ENCODE assay signal across 15 cellular contexts in the genomic region with DNA sequence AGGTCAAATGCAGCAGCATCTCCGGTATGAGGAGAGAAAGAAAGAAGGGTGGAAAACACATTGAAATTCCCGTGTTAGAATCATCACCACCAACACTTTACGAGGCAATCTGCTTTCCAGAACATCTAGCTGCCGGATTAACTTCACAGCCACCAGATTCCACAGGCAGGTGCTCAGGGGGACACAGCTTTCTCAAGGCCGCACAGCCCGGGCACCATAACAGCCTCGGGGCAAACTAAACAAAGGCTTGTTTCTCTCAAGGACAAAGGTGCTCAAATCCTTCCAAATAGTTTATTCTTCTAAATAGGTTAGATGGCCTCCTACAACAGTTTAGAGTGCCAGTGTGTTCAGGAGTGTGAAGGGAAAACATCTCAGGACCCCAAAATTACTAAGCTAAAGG.
DNase-seq lines count a peak whose midpoint lies in the region; ATAC-seq and TF ChIP-seq lines count a peak whose summit lies in the region.
"Had no signal": no experiment of that assay in that cellular context is flagged by ENCODE, and none has a peak within 500 bp of the region (broad histone marks: within the 10 kb centered on the region; RNA-seq: fewer than 3 reads in every experiment).

No MANE protein-coding gene starts in this region.

- no peak for ATAC-seq in natural killer cell treated with Interleukin-12 subunit alpha and Interleukin-12 subunit beta and Interleukin-15 and Interleukin-18, amount 100 ng/mL, for 72 hours
- ATAC-seq in natural killer cell (no peak), WTC11 (no peak), HG02610 (IDR thresholded peaks at IDR 0.05; ENCODE audit: unreplicated experiment) (no peak), GM18519 (IDR thresholded peaks at IDR 0.05; ENCODE audit: low FRiP score, unreplicated experiment) (no peak)
- ATAC-seq: Panc1 had no signal

- POLR2A ChIA-PET in WTC11 (lab: Charles Lee) = no interaction called here

- H3K4me1 Mint-ChIP-seq in natural killer cell treated with Interleukin-12 subunit alpha and Interleukin-12 subunit beta and Interleukin-15 and Interleukin-18, amount 100 ng/mL, for 72 hours (ENCODE audit: low read depth in 2 of 2) = no peaks in the 10 kb centered on the region
- H3K4me1 Mint-ChIP-seq in natural killer cell (no peaks in the 10 kb centered on the region), WTC11 (peaks cover 12% of the 10 kb centered on the region), mesothelial cell of epicardium (peaks cover 9% of the 10 kb centered on the region)
- H3K4me1 Mint-ChIP-seq: CD4-positive, CD25-positive, alpha-beta regulatory T cell had no signal

- no peak overlapping the region for H3K27ac Mint-ChIP-seq in natural killer cell treated with Interleukin-12 subunit alpha and Interleukin-12 subunit beta and Interleukin-15 and Interleukin-18, amount 100 ng/mL, for 72 hours
- no peak overlapping the region for H3K27ac Mint-ChIP-seq in natural killer cell
- H3K27ac Mint-ChIP-seq in WTC11 = peak overlapping the region; percentile 66; the same call in 1 of the 2 replicates
- H3K27ac Mint-ChIP-seq in mesothelial cell of epicardium = peak overlapping the region; percentile 11
- H3K27ac Mint-ChIP-seq: CD4-positive, CD25-positive, alpha-beta regulatory T cell had no signal

- no peak for TF ChIP-seq CTCF in natural killer cell (IDR thresholded peaks at IDR 0.05)
- TF ChIP-seq CTCF in WTC11 (IDR thresholded peaks at IDR 0.05) = no peak
- TF ChIP-seq CTCF in mesothelial cell of epicardium (IDR thresholded peaks at IDR 0.05; ENCODE audit: unreplicated experiment) = no peak

- H3K27me3 Mint-ChIP-seq in natural killer cell treated with Interleukin-12 subunit alpha and Interleukin-12 subunit beta and Interleukin-15 and Interleukin-18, amount 100 ng/mL, for 72 hours = peaks cover 20 to 32% of the 10 kb centered on the region in 2 donors
- H3K27me3 Mint-ChIP-seq in natural killer cell (ENCODE audit: low read depth in 2 of 2) = peaks cover 22 to 23% of the 10 kb centered on the region in 2 donors
- no peaks in the 10 kb centered on the region for H3K27me3 Mint-ChIP-seq in WTC11 (ENCODE audit: low read depth)
- no peaks in the 10 kb centered on the region for H3K27me3 Mint-ChIP-seq in mesothelial cell of epicardium (ENCODE audit: low read depth)
- H3K27me3 Mint-ChIP-seq: CD4-positive, CD25-positive, alpha-beta regulatory T cell had no signal

- peak; percentile 6 for DNase-seq in natural killer cell treated with Interleukin-12 subunit alpha and Interleukin-12 subunit beta and Interleukin-15 and Interleukin-18, amount 100 ng/mL, for 72 hours (ENCODE audit: low spot score)
- DNase-seq in natural killer cell = no peak
- no peak for DNase-seq in WTC11 (ENCODE audit: low spot score)
- DNase-seq in mesothelial cell of epicardium (ENCODE audit: low spot score in 2 of 2, unreplicated experiment in 2 of 2) = no peak
- no peak for DNase-seq in NCI-H748 (lab: John Stamatoyannopoulos, UW; ENCODE audit: unreplicated experiment)
- DNase-seq: Calu3; CD4-positive, CD25-positive, alpha-beta regulatory T cell; IMR-90; MG63; NCI-H1092; NCI-H187 treated with DMSO at 0.1 percent for 48 hours; NCI-H510A treated with DMSO at 0.1 percent for 48 hours had no signal

- no peaks in the 10 kb centered on the region for H3K9me3 Mint-ChIP-seq in natural killer cell treated with Interleukin-12 subunit alpha and Interleukin-12 subunit beta and Interleukin-15 and Interleukin-18, amount 100 ng/mL, for 72 hours
- H3K9me3 Mint-ChIP-seq in natural killer cell (no peaks in the 10 kb centered on the region), WTC11 (no peaks in the 10 kb centered on the region), mesothelial cell of epicardium (no peaks in the 10 kb centered on the region)
- H3K9me3 Mint-ChIP-seq: CD4-positive, CD25-positive, alpha-beta regulatory T cell had no signal

- H3K4me3 Mint-ChIP-seq in natural killer cell treated with Interleukin-12 subunit alpha and Interleukin-12 subunit beta and Interleukin-15 and Interleukin-18, amount 100 ng/mL, for 72 hours = no peak overlapping the region
- no peak overlapping the region for H3K4me3 Mint-ChIP-seq in natural killer cell
- no peak overlapping the region for H3K4me3 Mint-ChIP-seq in WTC11
- no peak overlapping the region for H3K4me3 Mint-ChIP-seq in mesothelial cell of epicardium
- H3K4me3 Mint-ChIP-seq: CD4-positive, CD25-positive, alpha-beta regulatory T cell had no signal

- intact Hi-C loops in natural killer cell (cut with micrococcal nuclease) = no loop called here

- no peaks in the 10 kb centered on the region for H3K36me3 Mint-ChIP-seq in natural killer cell treated with Interleukin-12 subunit alpha and Interleukin-12 subunit beta and Interleukin-15 and Interleukin-18, amount 100 ng/mL, for 72 hours
- H3K36me3 Mint-ChIP-seq in natural killer cell (no peaks in the 10 kb centered on the region), WTC11 (no peaks in the 10 kb centered on the region), mesothelial cell of epicardium (no peaks in the 10 kb centered on the region)
- H3K36me3 Mint-ChIP-seq: CD4-positive, CD25-positive, alpha-beta regulatory T cell had no signal

- CTCF ChIA-PET in WTC11 (lab: Charles Lee) = interaction anchor here (1.0 kb wide), 1 partner anchor 22 kb away, joined by 4 read pairs; no protein-coding TSS in a partner anchor

TF ChIP-seq in WTC11, 78 proteins besides CTCF, POLR2A, EP300 and RAD21:
- TF ChIP-seq, protein P1, sequence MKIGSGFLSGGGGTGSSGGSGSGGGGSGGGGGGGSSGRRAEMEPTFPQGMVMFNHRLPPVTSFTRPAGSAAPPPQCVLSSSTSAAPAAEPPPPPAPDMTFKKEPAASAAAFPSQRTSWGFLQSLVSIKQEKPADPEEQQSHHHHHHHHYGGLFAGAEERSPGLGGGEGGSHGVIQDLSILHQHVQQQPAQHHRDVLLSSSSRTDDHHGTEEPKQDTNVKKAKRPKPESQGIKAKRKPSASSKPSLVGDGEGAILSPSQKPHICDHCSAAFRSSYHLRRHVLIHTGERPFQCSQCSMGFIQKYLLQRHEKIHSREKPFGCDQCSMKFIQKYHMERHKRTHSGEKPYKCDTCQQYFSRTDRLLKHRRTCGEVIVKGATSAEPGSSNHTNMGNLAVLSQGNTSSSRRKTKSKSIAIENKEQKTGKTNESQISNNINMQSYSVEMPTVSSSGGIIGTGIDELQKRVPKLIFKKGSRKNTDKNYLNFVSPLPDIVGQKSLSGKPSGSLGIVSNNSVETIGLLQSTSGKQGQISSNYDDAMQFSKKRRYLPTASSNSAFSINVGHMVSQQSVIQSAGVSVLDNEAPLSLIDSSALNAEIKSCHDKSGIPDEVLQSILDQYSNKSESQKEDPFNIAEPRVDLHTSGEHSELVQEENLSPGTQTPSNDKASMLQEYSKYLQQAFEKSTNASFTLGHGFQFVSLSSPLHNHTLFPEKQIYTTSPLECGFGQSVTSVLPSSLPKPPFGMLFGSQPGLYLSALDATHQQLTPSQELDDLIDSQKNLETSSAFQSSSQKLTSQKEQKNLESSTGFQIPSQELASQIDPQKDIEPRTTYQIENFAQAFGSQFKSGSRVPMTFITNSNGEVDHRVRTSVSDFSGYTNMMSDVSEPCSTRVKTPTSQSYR (CRISPR knock-in tag; IDR thresholded peaks at IDR 0.05) = no peak
- no peak for TF ChIP-seq GRHL2 (CRISPR knock-in tag; IDR thresholded peaks at IDR 0.05; ENCODE audit: insufficient replicate concordance, severe bottlenecking)
- TF ChIP-seq MYBL2 (CRISPR knock-in tag; IDR thresholded peaks at IDR 0.05) = no peak
- TF ChIP-seq ZNF396 (CRISPR knock-in tag; IDR thresholded peaks at IDR 0.05; ENCODE audit: borderline replicate concordance) = no peak
- TF ChIP-seq, protein P2, sequence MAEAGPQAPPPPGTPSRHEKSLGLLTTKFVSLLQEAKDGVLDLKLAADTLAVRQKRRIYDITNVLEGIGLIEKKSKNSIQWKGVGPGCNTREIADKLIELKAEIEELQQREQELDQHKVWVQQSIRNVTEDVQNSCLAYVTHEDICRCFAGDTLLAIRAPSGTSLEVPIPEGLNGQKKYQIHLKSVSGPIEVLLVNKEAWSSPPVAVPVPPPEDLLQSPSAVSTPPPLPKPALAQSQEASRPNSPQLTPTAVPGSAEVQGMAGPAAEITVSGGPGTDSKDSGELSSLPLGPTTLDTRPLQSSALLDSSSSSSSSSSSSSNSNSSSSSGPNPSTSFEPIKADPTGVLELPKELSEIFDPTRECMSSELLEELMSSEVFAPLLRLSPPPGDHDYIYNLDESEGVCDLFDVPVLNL (CRISPR knock-in tag; IDR thresholded peaks at IDR 0.05; ENCODE audit: borderline replicate concordance, low read depth) = no peak
- TF ChIP-seq TP53 (CRISPR knock-in tag; IDR thresholded peaks at IDR 0.05) = no peak
- TF ChIP-seq ATF1 (CRISPR knock-in tag; IDR thresholded peaks at IDR 0.05) = no peak
- no peak for TF ChIP-seq ETV6 (CRISPR knock-in tag; IDR thresholded peaks at IDR 0.05)

Comparison
In these comparisons a context has a peak if more than half of its experiments do, and no peak if none do; other contexts are left out.
1. H3K27ac Mint-ChIP-seq: peak in WTC11 (single experiment) and mesothelial cell of epicardium (single experiment); none in natural killer cell treated with Interleukin-12 subunit alpha and Interleukin-12 subunit beta and Interleukin-15 and Interleukin-18, amount 100 ng/mL, for 72 hours (0 of 2) and natural killer cell (0 of 2).